Comparison of ENCODE assay signal across 14 cellular contexts in genomic region chr6:158856261-158856660, GRCh38. TPM values are rescaled to one million over a fixed set of nuclear protein-coding genes. Genes with fewer than 3 reads are reported as not detected.
DNase-seq lines count a peak whose midpoint lies in the region; ATAC-seq, FAIRE-seq and TF ChIP-seq lines count a peak whose summit lies in the region.
"Had no signal": no experiment of that assay in that cellular context is flagged by ENCODE, and none has a peak within 500 bp of the region (broad histone marks: within the 10 kb centered on the region; RNA-seq: fewer than 3 reads in every experiment).

No MANE protein-coding gene starts in this region.

- H3K4me3 ChIP-seq in A549 (no peak overlapping the region), esophagus squamous epithelium (no peak overlapping the region)
- H3K4me3 ChIP-seq in naive thymus-derived CD4-positive, alpha-beta T cell (ENCODE audit: low read length), result no peak overlapping the region

- H3K9me3 ChIP-seq in A549 (no peaks in the 10 kb centered on the region), esophagus squamous epithelium (no peaks in the 10 kb centered on the region)
- H3K9me3 ChIP-seq in naive thymus-derived CD4-positive, alpha-beta T cell (ENCODE audit: control insufficient read depth in 2 of 3, low read length in 3 of 3), result no peaks in the 10 kb centered on the region

- TF ChIP-seq CTCF in A549 (IDR thresholded peaks at IDR 0.05) (no peak), HFFc6 (IDR thresholded peaks at IDR 0.05) (no peak), esophagus squamous epithelium (IDR thresholded peaks at IDR 0.05) (no peak)

- H3K27ac ChIP-seq in A549, result peak overlapping the region; percentile 92 to 97
- peak overlapping the region in 3 of 4 donors; percentile 19 to 91 (median 28) for H3K27ac ChIP-seq in esophagus squamous epithelium
- H3K27ac ChIP-seq in naive thymus-derived CD4-positive, alpha-beta T cell (ENCODE audit: low read depth, low read length), result no peak overlapping the region
- H3K27ac ChIP-seq: VCaP had no signal

- TF ChIP-seq POLR2A in A549 (IDR thresholded peaks at IDR 0.05; ENCODE audit: low read length), result no peak
- no peak for TF ChIP-seq POLR2A in esophagus squamous epithelium (IDR thresholded peaks at IDR 0.05)

- CTCF ChIA-PET in A549 (lab: Yijun Ruan, JAX), result interaction anchor here (0.8 kb wide), 1 partner anchor 153 kb away, joined by 3 read pairs; no protein-coding TSS in a partner anchor
- CTCF ChIA-PET in naive thymus-derived CD4-positive, alpha-beta T cell (lab: Charles Lee), result no interaction called here

- H3K4me2 ChIP-seq in A549, result no peak overlapping the region

- no peaks in the 10 kb centered on the region for H3K36me3 ChIP-seq in esophagus squamous epithelium
- no peaks in the 10 kb centered on the region for H3K36me3 ChIP-seq in naive thymus-derived CD4-positive, alpha-beta T cell (ENCODE audit: control insufficient read depth in 2 of 3, insufficient read depth in 3 of 3, low read length in 3 of 3)

- H3K36me3 Mint-ChIP-seq in HFFc6 (ENCODE audit: low read depth), result no peaks in the 10 kb centered on the region
- peaks cover 0 to 2% (median 0%) of the 10 kb centered on the region in 5 donors for H3K36me3 Mint-ChIP-seq in naive thymus-derived CD4-positive, alpha-beta T cell
- H3K36me3 Mint-ChIP-seq: activated naive CD8-positive, alpha-beta T cell treated with anti-CD3 and anti-CD28 coated beads, Interleukin-2, amount 10 ng/mL, durations not matched to agents 7 days and 5 days had no signal

- no peak for TF ChIP-seq RAD21 in A549 (conservative IDR thresholded peaks at IDR 0.05 in 1 of 2, IDR thresholded peaks at IDR 0.05 in 1 of 2)

- FAIRE-seq in A549 (lab: Jason Lieb, UNC), result no peak

- H3K4me1 ChIP-seq in A549 (peaks cover 67% of the 10 kb centered on the region), esophagus squamous epithelium (peaks cover 23 to 62% (median 25%) of the 10 kb centered on the region in 3 donors)
- H3K4me1 ChIP-seq in naive thymus-derived CD4-positive, alpha-beta T cell (ENCODE audit: control insufficient read depth in 2 of 2, insufficient read depth in 2 of 2, low read length in 2 of 2), result peaks cover 35 to 36% of the 10 kb centered on the region in 2 donors

- ATAC-seq in A549, result no peak
- ATAC-seq in naive thymus-derived CD4-positive, alpha-beta T cell, result no peak
- no peak for ATAC-seq in HG03432 (IDR thresholded peaks at IDR 0.05; ENCODE audit: unreplicated experiment)
- ATAC-seq in HG03135 (IDR thresholded peaks at IDR 0.05; ENCODE audit: unreplicated experiment), result no peak

- H3K4me1 Mint-ChIP-seq in HFFc6 (ENCODE audit: low read depth), result peaks cover 6% of the 10 kb centered on the region; the same call in 1 of the 2 replicates
- H3K4me1 Mint-ChIP-seq in naive thymus-derived CD4-positive, alpha-beta T cell, result peaks cover 14 to 24% (median 16%) of the 10 kb centered on the region in 7 donors

- no peak for DNase-seq in A549 (ENCODE audit: low read depth in 1 of 2, low spot score in 1 of 2)
- DNase-seq in HFFc6, result no peak
- no peak for DNase-seq in esophagus squamous epithelium (lab: John Stamatoyannopoulos, UW)
- no peak for DNase-seq in naive thymus-derived CD4-positive, alpha-beta T cell
- no peak for DNase-seq in COR-L47 (lab: John Stamatoyannopoulos, UW)
- no peak for DNase-seq in stimulated activated CD4-positive, alpha-beta T cell treated with anti-CD3 and anti-CD28 coated beads, Interleukin-15, amount 100 ng/mL, for 24 hours
- DNase-seq: activated naive CD8-positive, alpha-beta T cell treated with anti-CD3 and anti-CD28 coated beads, Interleukin-2, amount 10 ng/mL, durations not matched to agents 7 days and 5 days; cerebellar nuclear complex; DMS79 treated with DMSO at 0.1 percent for 48 hours; kidney glomerular epithelial cell; NCI-H2171 had no signal

- H3K4me3 Mint-ChIP-seq in HFFc6, result no peak overlapping the region
- H3K4me3 Mint-ChIP-seq in naive thymus-derived CD4-positive, alpha-beta T cell, result no peak overlapping the region
- H3K4me3 Mint-ChIP-seq: activated naive CD8-positive, alpha-beta T cell treated with anti-CD3 and anti-CD28 coated beads, Interleukin-2, amount 10 ng/mL, durations not matched to agents 7 days and 5 days had no signal

- TF ChIP-seq EP300 in A549 (IDR thresholded peaks at IDR 0.05), result no peak

- WGBS in A549 (ENCODE audit: missing lambda C conversion rate), result 81% methylated on average over 4 of the region's 4 CpGs
- 78 to 86% methylated on average over 4 of the region's 4 CpGs for WGBS in esophagus squamous epithelium, 2 donors

- H3K27me3 ChIP-seq in esophagus squamous epithelium, result no peaks in the 10 kb centered on the region
- no peaks in the 10 kb centered on the region for H3K27me3 ChIP-seq in naive thymus-derived CD4-positive, alpha-beta T cell (ENCODE audit: control insufficient read depth in 2 of 2, insufficient read depth in 2 of 2, low read length in 2 of 2)

- POLR2A ChIA-PET in A549 (lab: Yijun Ruan, JAX), result no interaction called here
- POLR2A ChIA-PET in naive thymus-derived CD4-positive, alpha-beta T cell (lab: Charles Lee), result interaction anchor here (0.6 to 7.1 kb wide), 2 partner anchors 11 to 50 kb away, joined by 4 to 219 read pairs; no protein-coding TSS in a partner anchor

- no peaks in the 10 kb centered on the region for H3K9me3 Mint-ChIP-seq in HFFc6
- no peaks in the 10 kb centered on the region for H3K9me3 Mint-ChIP-seq in naive thymus-derived CD4-positive, alpha-beta T cell
- H3K9me3 Mint-ChIP-seq: activated naive CD8-positive, alpha-beta T cell treated with anti-CD3 and anti-CD28 coated beads, Interleukin-2, amount 10 ng/mL, durations not matched to agents 7 days and 5 days had no signal

- intact Hi-C loops in esophagus squamous epithelium (cut with DNase I), result no loop called here
- intact Hi-C loops in naive thymus-derived CD4-positive, alpha-beta T cell (cut with micrococcal nuclease), result loop anchor here (10.0 kb wide), 1 partner anchor 1091 kb away; no protein-coding TSS in a partner anchor

- H3K27ac Mint-ChIP-seq in HFFc6, result peak overlapping the region; percentile 42; the same call in 1 of the 2 replicates
- H3K27ac Mint-ChIP-seq in naive thymus-derived CD4-positive, alpha-beta T cell, result peak overlapping the region in 5 of 9 donors; percentile 43 to 86 (median 77)
- H3K27ac Mint-ChIP-seq: activated naive CD8-positive, alpha-beta T cell treated with anti-CD3 and anti-CD28 coated beads, Interleukin-2, amount 10 ng/mL, durations not matched to agents 7 days and 5 days had no signal

- H3K27me3 Mint-ChIP-seq in HFFc6 (ENCODE audit: insufficient read depth), result peaks cover 1% of the 10 kb centered on the region
- no peaks in the 10 kb centered on the region for H3K27me3 Mint-ChIP-seq in naive thymus-derived CD4-positive, alpha-beta T cell
- H3K27me3 Mint-ChIP-seq: activated naive CD8-positive, alpha-beta T cell treated with anti-CD3 and anti-CD28 coated beads, Interleukin-2, amount 10 ng/mL, durations not matched to agents 7 days and 5 days had no signal

TF ChIP-seq in A549, 52 proteins besides CTCF, POLR2A, EP300 and RAD21:
- no peak for TF ChIP-seq EHF (CRISPR knock-in tag; IDR thresholded peaks at IDR 0.05)
- no peak for TF ChIP-seq HDAC2 (IDR thresholded peaks at IDR 0.05)

RNA-seq across cellular contexts. Expression of gene EZR, which starts 37.1 kb away (rescaled TPM):
- polyA plus RNA-seq in A549 (2011; rRNA removed) (207 and 254 TPM in 2 replicates), A549 (2017; fragmentation: RNase III; extraction: RNeasy Plus Mini Kit Qiagen cat#74134 plus additional on column Dnase treatment) (219 to 259 TPM (median 219 TPM) in 3 replicates)
- 181 and 208 TPM in 2 replicates for polyA plus RNA-seq in A549 (2012; cell fraction: cytosol; rRNA removed)
- 283 and 311 TPM in 2 replicates for polyA plus RNA-seq in A549 (2012; cell fraction: nucleus; rRNA removed)
- polyA minus RNA-seq in A549 (2011; rRNA and poly(A)+ RNA removed), result 183 and 197 TPM in 2 replicates
- total RNA-seq in HFFc6 (2021; fragmentation: NEBNext Ultra II Directional; extraction: Animal tissue kit (Norgen Biotek cat#: 25700)), result 100 to 1,000 TPM; 118 to 183 (median 178) TPM
- 100 to 1,000 TPM; 208 to 339 (median 285) TPM for total RNA-seq in esophagus squamous epithelium
- 100 to 1,000 TPM; 132 to 201 (median 163) TPM for total RNA-seq in naive thymus-derived CD4-positive, alpha-beta T cell
- polyA plus RNA-seq in naive thymus-derived CD4-positive, alpha-beta T cell, result 100 to 1,000 TPM; 115 to 140 TPM
